In genomic region chr1:20790785-20791184, GRCh38 we compare ENCODE assay signal across 1 cellular context.
TF ChIP-seq lines count a peak whose summit lies in the region.

No MANE protein-coding gene starts in this region.

TF ChIP-seq in K562, 482 proteins besides CTCF, POLR2A, EP300 and RAD21 (continues in another document):
- TF ChIP-seq CHD1 (IDR thresholded peaks at IDR 0.05; ENCODE audit: low read length) (no peak), GATA2 (CRISPR knock-in tag; IDR thresholded peaks at IDR 0.05) (0 out of 2 replicates have a peak, but pooled peaks have one; percentile 39), ZFP91 (CRISPR knock-in tag; IDR thresholded peaks at IDR 0.05) (no peak), RB1 (IDR thresholded peaks at IDR 0.05; ENCODE audit: low read depth) (0 out of 2 replicates have a peak, but pooled peaks have one; percentile 8), CEBPB (tag; IDR thresholded peaks at IDR 0.05) (no peak), ZNF134 (CRISPR knock-in tag; conservative IDR thresholded peaks at IDR 0.05) (no peak), ZNF3 (CRISPR knock-in tag; IDR thresholded peaks at IDR 0.05) (no peak), ZC3H11A (IDR thresholded peaks at IDR 0.05; ENCODE audit: low read depth, low read length) (no peak), NEUROD1 (IDR thresholded peaks at IDR 0.05; ENCODE audit: borderline replicate concordance, low read depth, low read length, partially characterized antibody) (no peak), MEF2D (tag; conservative IDR thresholded peaks at IDR 0.05; ENCODE audit: low read depth) (no peak), ZBTB26 (CRISPR knock-in tag; IDR thresholded peaks at IDR 0.05) (no peak), ZNF586 (CRISPR knock-in tag; conservative IDR thresholded peaks at IDR 0.05) (no peak), TCFL5 (CRISPR knock-in tag; conservative IDR thresholded peaks at IDR 0.05) (no peak), CREB5 (CRISPR knock-in tag; IDR thresholded peaks at IDR 0.05) (no peak), PHF20 (IDR thresholded peaks at IDR 0.05; ENCODE audit: partially characterized antibody) (no peak), SPI1 (IDR thresholded peaks at IDR 0.05; ENCODE audit: borderline replicate concordance, low read depth, low read length) (no peak), USF1 (CRISPR knock-in tag; IDR thresholded peaks at IDR 0.05) (no peak), REST (CRISPR knock-in tag; IDR thresholded peaks at IDR 0.05; ENCODE audit: low read depth) (no peak), MECOM (CRISPR knock-in tag; IDR thresholded peaks at IDR 0.05) (no peak), BCOR (IDR thresholded peaks at IDR 0.05) (peak; percentile 37; the same call in 1 of the 2 replicates), RBM25 (IDR thresholded peaks at IDR 0.05; ENCODE audit: low read depth, low read length, severe bottlenecking) (peak; percentile 42), HMGXB4 (CRISPR knock-in tag; IDR thresholded peaks at IDR 0.05) (no peak), PBX2 (CRISPR knock-in tag; IDR thresholded peaks at IDR 0.05; ENCODE audit: low read depth) (no peak), PBX2 (tag; conservative IDR thresholded peaks at IDR 0.05; ENCODE audit: low read depth) (no peak), ARID3B (CRISPR knock-in tag; IDR thresholded peaks at IDR 0.05; ENCODE audit: borderline replicate concordance) (no peak), KAT2B (IDR thresholded peaks at IDR 0.05; ENCODE audit: low read depth, low read length) (no peak), ZNF766 (CRISPR knock-in tag; conservative IDR thresholded peaks at IDR 0.05) (0 out of 2 replicates have a peak, but pooled peaks have one; percentile 23), ZNF830 (CRISPR knock-in tag; IDR thresholded peaks at IDR 0.05) (no peak), RNF2 (IDR thresholded peaks at IDR 0.05) (no peak), ZHX1 (conservative IDR thresholded peaks at IDR 0.05; ENCODE audit: low read length) (no peak), DEAF1 (CRISPR knock-in tag; IDR thresholded peaks at IDR 0.05) (no peak), FOXJ3 (CRISPR knock-in tag; IDR thresholded peaks at IDR 0.05) (no peak), HES1 (IDR thresholded peaks at IDR 0.05; ENCODE audit: low read depth) (no peak), NCOR1 (IDR thresholded peaks at IDR 0.05) (no peak), NFATC3 (IDR thresholded peaks at IDR 0.05) (no peak), TFE3 (CRISPR knock-in tag; IDR thresholded peaks at IDR 0.05) (no peak)
